In genomic region chr12:124902916-124903315, GRCh38 we compare ENCODE assay signal across 25 cellular contexts. TPM values are rescaled to one million over a fixed set of nuclear protein-coding genes. Genes with fewer than 3 reads are reported as not detected.
DNase-seq lines count a peak whose midpoint lies in the region; ATAC-seq, FAIRE-seq and TF ChIP-seq lines count a peak whose summit lies in the region.
"Had no signal": no experiment of that assay in that cellular context is flagged by ENCODE, and none has a peak within 500 bp of the region (broad histone marks: within the 10 kb centered on the region; RNA-seq: fewer than 3 reads in every experiment).

No MANE protein-coding gene starts in this region.

- H3K9me3 ChIP-seq in SU-DHL-6 (ENCODE audit: insufficient read depth, low read length) = no peaks in the 10 kb centered on the region
- no peaks in the 10 kb centered on the region for H3K9me3 ChIP-seq in CD8-positive, alpha-beta memory T cell (ENCODE audit: low read length)
- no peaks in the 10 kb centered on the region for H3K9me3 ChIP-seq in mammary epithelial cell (replicated peaks; ENCODE audit: insufficient read depth, low read length)
- H3K9me3 ChIP-seq: tibial nerve had no signal

- TF ChIP-seq CTCF in SU-DHL-6 (IDR thresholded peaks at IDR 0.05; ENCODE audit: insufficient read depth, low read length, poor library complexity, severe bottlenecking) = no peak
- TF ChIP-seq CTCF in mammary epithelial cell (conservative IDR thresholded peaks at IDR 0.05 in 1 of 2, IDR thresholded peaks at IDR 0.05 in 1 of 2; ENCODE audit: extremely low read depth in 1 of 2, insufficient read depth in 1 of 2, low read depth in 1 of 2, low read length in 2 of 2) = no peak

- CTCF ChIA-PET in CD8-positive, alpha-beta memory T cell (lab: Charles Lee) = interaction anchor here (1.2 to 30.2 kb wide), 2 partner anchors 16 to 35 kb away, joined by 4 to 711 read pairs; no protein-coding TSS in a partner anchor
- CTCF ChIA-PET in mammary epithelial cell (lab: Charles Lee; ENCODE audit: low non-redundant PET) = no interaction called here

- H3K79me2 ChIP-seq in SU-DHL-6 (ENCODE audit: insufficient read depth, low read length) (no peaks in the 10 kb centered on the region), mammary epithelial cell (ENCODE audit: insufficient read depth, low read length) (no peaks in the 10 kb centered on the region)

- H3F3A ChIP-seq in SU-DHL-6 (ENCODE audit: insufficient read depth) = peaks cover 6% of the 10 kb centered on the region; the same call in 1 of the 2 replicates

- 92% methylated on average over 6 of the region's 6 CpGs for WGBS in mammary epithelial cell (ENCODE audit: low coverage, missing lambda C conversion rate)

- H3K4me2 ChIP-seq in SU-DHL-6 (ENCODE audit: low read depth, low read length, poor library complexity, severe bottlenecking) (no peak overlapping the region), mammary epithelial cell (ENCODE audit: insufficient read depth, low read depth, low read length) (no peak overlapping the region)

- no TSS peak for BruUV-seq in mammary epithelial cell (replicated peaks; lab: Mats Ljungman, UMichigan)

- H3K27me3 ChIP-seq in SU-DHL-6 (ENCODE audit: low read length) = no peaks in the 10 kb centered on the region
- no peaks in the 10 kb centered on the region for H3K27me3 ChIP-seq in CD8-positive, alpha-beta memory T cell (ENCODE audit: insufficient read depth, low read length, poor library complexity, severe bottlenecking)
- no peaks in the 10 kb centered on the region for H3K27me3 ChIP-seq in mammary epithelial cell (ENCODE audit: insufficient read depth, low read length)
- H3K27me3 ChIP-seq: tibial nerve had no signal

- POLR2A ChIA-PET in CD8-positive, alpha-beta memory T cell (lab: Charles Lee) = interaction anchor here (0.6 to 1.0 kb wide), 2 partner anchors 8 to 15 kb away, joined by 5 to 6 read pairs; no protein-coding TSS in a partner anchor

- no peak overlapping the region for H3K4me3 Mint-ChIP-seq in CD8-positive, alpha-beta memory T cell
- H3K4me3 Mint-ChIP-seq: activated naive CD4-positive, alpha-beta T cell treated with anti-CD3 and anti-CD28 coated beads, Interleukin-2, amount 50 U/mL, for 24 hours; CD8-positive, alpha-beta T cell; central memory CD8-positive, alpha-beta T cell; stimulated activated naive CD8-positive, alpha-beta T cell treated with anti-CD3 and anti-CD28 coated beads, Interleukin-15, Interleukin-2, amounts not matched to agents 100 ng/mL and 50 ng/mL, for 24 hours had no signal

- H3K9ac ChIP-seq in SU-DHL-6 (ENCODE audit: low read length) (no peak overlapping the region), mammary epithelial cell (ENCODE audit: insufficient read depth, low read length) (no peak overlapping the region)

- H3K36me3 ChIP-seq in SU-DHL-6 (ENCODE audit: low read length) = no peaks in the 10 kb centered on the region
- no peaks in the 10 kb centered on the region for H3K36me3 ChIP-seq in CD8-positive, alpha-beta memory T cell (ENCODE audit: insufficient read depth, low read length)
- no peaks in the 10 kb centered on the region for H3K36me3 ChIP-seq in mammary epithelial cell (ENCODE audit: insufficient read depth, low read length)
- H3K36me3 ChIP-seq: tibial nerve had no signal

- dilution Hi-C loops in mammary epithelial cell (cut with HindIII; ENCODE audit: low sequenced_read_pairs) = no loop called here

- no peak for TF ChIP-seq POLR2A in GM12892 (IDR thresholded peaks at IDR 0.05; ENCODE audit: low read depth, low read length)

- no peaks in the 10 kb centered on the region for H3K9me3 Mint-ChIP-seq in CD8-positive, alpha-beta memory T cell
- H3K9me3 Mint-ChIP-seq: activated naive CD4-positive, alpha-beta T cell treated with anti-CD3 and anti-CD28 coated beads, Interleukin-2, amount 50 U/mL, for 24 hours; CD8-positive, alpha-beta T cell; central memory CD8-positive, alpha-beta T cell; stimulated activated naive CD8-positive, alpha-beta T cell treated with anti-CD3 and anti-CD28 coated beads, Interleukin-15, Interleukin-2, amounts not matched to agents 100 ng/mL and 50 ng/mL, for 24 hours had no signal

- no peak for DNase-seq in GM12892 (ENCODE audit: insufficient read length)
- no peak for DNase-seq in activated naive CD4-positive, alpha-beta T cell (lab: John Stamatoyannopoulos, UW)
- DNase-seq in CD8-positive, alpha-beta memory T cell = no peak
- DNase-seq in mammary epithelial cell = no peak
- DNase-seq: activated CD4-positive, alpha-beta T cell treated with anti-CD3 and anti-CD28 coated beads for 1 hour; activated CD8-positive, alpha-beta memory T cell treated with anti-CD3 and anti-CD28 coated beads for 24 hours; activated T-cell treated with anti-CD3 and anti-CD28 coated beads, Interleukin-2, amount 50 U/mL, for 48 hours; CD8-positive, alpha-beta T cell; DMS53; effector memory CD4-positive, alpha-beta T cell; NCI-H1092 treated with DMSO at 0.1 percent for 48 hours; NCI-H2029 treated with DMSO at 0.1 percent for 48 hours; nucleus accumbens; stimulated activated CD4-positive, alpha-beta T cell treated with anti-CD3 and anti-CD28 coated beads, Interleukin-4, amount 100 ng/mL, for 1 hour had no signal

- peak overlapping the region; percentile 24; the same call in 1 of the 2 replicates for H3K27ac ChIP-seq in SU-DHL-6 (ENCODE audit: low read depth, low read length)
- H3K27ac ChIP-seq in CD8-positive, alpha-beta memory T cell (ENCODE audit: low read depth, low read length) = no peak overlapping the region
- H3K27ac ChIP-seq in mammary epithelial cell (ENCODE audit: insufficient read depth, low read depth, low read length) = no peak overlapping the region

- H3K4me3 ChIP-seq in SU-DHL-6 (ENCODE audit: insufficient read depth, low read length, poor library complexity, severe bottlenecking) (no peak overlapping the region), mammary epithelial cell (replicated peaks in 1 of 3; ENCODE audit: insufficient read depth in 1 of 3, low read depth in 2 of 3, low read length in 3 of 3) (no peak overlapping the region)
- no peak overlapping the region for H3K4me3 ChIP-seq in CD8-positive, alpha-beta memory T cell (ENCODE audit: low read length)
- H3K4me3 ChIP-seq: tibial nerve had no signal

- intact Hi-C loops in mammary epithelial cell (cut with micrococcal nuclease) = loop anchor here (10.0 kb wide), 2 partner anchors 282 to 868 kb away; partner anchors contain the start of gene TMEM132B

- in situ Hi-C loops in mammary epithelial cell (cut with MboI; ENCODE audit: low sequenced_read_pairs in 2 of 2) = no loop called here

- no peaks in the 10 kb centered on the region for H3K27me3 Mint-ChIP-seq in CD8-positive, alpha-beta memory T cell
- H3K27me3 Mint-ChIP-seq: activated naive CD4-positive, alpha-beta T cell treated with anti-CD3 and anti-CD28 coated beads, Interleukin-2, amount 50 U/mL, for 24 hours; central memory CD8-positive, alpha-beta T cell; stimulated activated naive CD8-positive, alpha-beta T cell treated with anti-CD3 and anti-CD28 coated beads, Interleukin-15, Interleukin-2, amounts not matched to agents 100 ng/mL and 50 ng/mL, for 24 hours had no signal

- H3K27ac Mint-ChIP-seq in CD8-positive, alpha-beta memory T cell = no peak overlapping the region
- H3K27ac Mint-ChIP-seq: activated naive CD4-positive, alpha-beta T cell treated with anti-CD3 and anti-CD28 coated beads, Interleukin-2, amount 50 U/mL, for 24 hours; CD8-positive, alpha-beta T cell; stimulated activated naive CD8-positive, alpha-beta T cell treated with anti-CD3 and anti-CD28 coated beads, Interleukin-15, Interleukin-2, amounts not matched to agents 100 ng/mL and 50 ng/mL, for 24 hours had no signal

- H4K20me1 ChIP-seq in SU-DHL-6 (ENCODE audit: low read depth, low read length) (no peaks in the 10 kb centered on the region), mammary epithelial cell (ENCODE audit: insufficient read depth, low read length) (no peaks in the 10 kb centered on the region)

- H3K9me2 ChIP-seq in SU-DHL-6 (replicated peaks; ENCODE audit: insufficient read depth, low read length) = no peaks in the 10 kb centered on the region

- H3K4me1 ChIP-seq in CD8-positive, alpha-beta memory T cell (ENCODE audit: insufficient read depth, low read length) = peaks cover 13% of the 10 kb centered on the region
- peaks cover 20% of the 10 kb centered on the region for H3K4me1 ChIP-seq in mammary epithelial cell (ENCODE audit: insufficient read depth, low read length)

- H3K36me3 Mint-ChIP-seq in CD8-positive, alpha-beta memory T cell = no peaks in the 10 kb centered on the region
- H3K36me3 Mint-ChIP-seq: activated naive CD4-positive, alpha-beta T cell treated with anti-CD3 and anti-CD28 coated beads, Interleukin-2, amount 50 U/mL, for 24 hours; CD8-positive, alpha-beta T cell had no signal

- H2AFZ ChIP-seq in SU-DHL-6 (ENCODE audit: low read depth, low read length, severe bottlenecking) (no peak overlapping the region), mammary epithelial cell (ENCODE audit: low read depth, low read length) (no peak overlapping the region)

- H3K4me1 Mint-ChIP-seq in CD8-positive, alpha-beta memory T cell = peaks cover 18 to 24% (median 21%) of the 10 kb centered on the region in 3 donors

- peak; percentile 57 for ATAC-seq in GM19351 (IDR thresholded peaks at IDR 0.05; ENCODE audit: unreplicated experiment)
- peak; percentile 54 for ATAC-seq in HG03095 (IDR thresholded peaks at IDR 0.05; ENCODE audit: unreplicated experiment)
- ATAC-seq: CD8-positive, alpha-beta T cell; esophagus mucosa; SK-N-SH treated with all-trans-retinoic acid at 6 μM for 48 hours had no signal

- peak; percentile 72 for FAIRE-seq in GM12892 (lab: Jason Lieb, UNC)
- FAIRE-seq: frontal cortex, keratinocyte had no signal

RNA-seq across cellular contexts. Expression of gene UBC, which starts 11.5 kb away (rescaled TPM):
- polyA plus RNA-seq in GM12892 (2012; ENCODE audit: missing spikeins) = 929 TPM
- 100 to 1,000 TPM; 839 to 849 TPM for total RNA-seq in CD8-positive, alpha-beta memory T cell
- 1,913 TPM for polyA plus RNA-seq in CD8-positive, alpha-beta memory T cell
- 1,000 to 10,000 TPM; 1,187 to 2,186 TPM for total RNA-seq in mammary epithelial cell
- polyA plus RNA-seq in mammary epithelial cell = 3,278 TPM
- polyA minus RNA-seq in mammary epithelial cell = 2,197 TPM

RNA-seq across cellular contexts. Expression of gene SCARB1, which starts 39.3 kb away (rescaled TPM):
- 50.7 TPM for polyA plus RNA-seq in GM12892 (2012; ENCODE audit: missing spikeins)
- 10 to 100 TPM; 20.4 to 21.6 TPM for total RNA-seq in CD8-positive, alpha-beta memory T cell
- polyA plus RNA-seq in CD8-positive, alpha-beta memory T cell = 3.6 TPM
- total RNA-seq in mammary epithelial cell = 10 to 100 TPM; 44.8 to 60.9 TPM
- 122 TPM for polyA plus RNA-seq in mammary epithelial cell
- polyA minus RNA-seq in mammary epithelial cell = 117 TPM
